ENCODE assay signal across 15 cellular contexts in the genomic region with DNA sequence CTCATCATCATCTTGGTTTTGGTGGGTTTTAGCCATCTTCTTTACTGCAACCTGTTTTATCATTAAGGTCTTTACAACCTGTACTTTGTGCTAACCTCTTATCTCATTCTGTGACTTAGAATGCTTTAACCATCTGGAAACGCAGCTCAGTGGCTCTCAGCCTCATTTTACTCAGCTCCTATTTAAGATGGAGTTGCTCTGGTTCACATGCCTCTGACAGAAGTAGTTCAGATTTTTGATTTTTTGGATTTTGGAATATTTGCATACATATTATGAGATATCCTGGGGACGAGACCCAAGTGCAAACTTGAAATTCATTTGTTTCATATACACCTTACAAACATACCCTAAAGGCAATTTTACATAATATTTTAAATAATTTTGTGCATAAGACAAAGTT.
"Had no signal": no experiment of that assay in that cellular context is flagged by ENCODE, and none has a peak within 500 bp of the region (broad histone marks: within the 10 kb centered on the region; RNA-seq: fewer than 3 reads in every experiment).

No MANE protein-coding gene starts in this region.

- H3K27me3 ChIP-seq: esophagus muscularis mucosa, transverse colon had no signal

- H3K27ac Mint-ChIP-seq: activated CD4-positive, alpha-beta T cell treated with anti-CD3 and anti-CD28 coated beads, Interleukin-2, amount 10 ng/mL, durations not matched to agents 7 days and 5 days; activated T-helper 2 cell treated with anti-CD3 and anti-CD28 coated beads, Interferon-gamma antibody, Interleukin-2, Interleukin-4, amounts not matched to agents 10 μg/mL and 5 μg/mL and 100 μg/mL, durations not matched to agents 14 hours and 24 hours and 36 hours; brain; nephron progenitor cell had no signal

- H3K4me3 ChIP-seq: coronary artery, esophagus muscularis mucosa, transverse colon had no signal

- H3K9me3 ChIP-seq: esophagus muscularis mucosa, transverse colon had no signal

- H3K27me3 Mint-ChIP-seq: activated B cell treated with CpG ODN at 0.5 μM for 24 hours; activated CD4-positive, alpha-beta T cell treated with anti-CD3 and anti-CD28 coated beads, Interleukin-2, amount 10 ng/mL, durations not matched to agents 7 days and 5 days; brain; central memory CD8-positive, alpha-beta T cell had no signal

- ATAC-seq: activated naive CD4-positive, alpha-beta T cell treated with anti-CD3 and anti-CD28 coated beads, Interleukin-2, amount 50 U/mL, for 72 hours had no signal

- FAIRE-seq: TTC549 had no signal

- H3K27ac ChIP-seq: coronary artery, transverse colon had no signal

- DNase-seq: activated B cell treated with CpG ODN at 0.5 μM for 24 hours; activated CD4-positive, alpha-beta T cell treated with anti-CD3 and anti-CD28 coated beads, Interleukin-2, amount 10 ng/mL, durations not matched to agents 7 days and 5 days; activated T-cell treated with anti-CD3 and anti-CD28 coated beads for 4 hours; nephron progenitor cell; occipital lobe; stimulated activated CD4-positive, alpha-beta T cell treated with anti-CD3 and anti-CD28 coated beads, Interleukin-2, amount 100 ng/mL, for 48 hours; stimulated activated naive CD4-positive, alpha-beta T cell; transverse colon had no signal

- H3K4me1 Mint-ChIP-seq: nephron progenitor cell had no signal

- H3K4me3 Mint-ChIP-seq: activated B cell treated with CpG ODN at 0.5 μM for 24 hours; activated CD4-positive, alpha-beta T cell treated with anti-CD3 and anti-CD28 coated beads, Interleukin-2, amount 10 ng/mL, durations not matched to agents 7 days and 5 days; brain; central memory CD8-positive, alpha-beta T cell; nephron progenitor cell had no signal

- H3K9me3 Mint-ChIP-seq: activated B cell treated with CpG ODN at 0.5 μM for 24 hours; activated naive CD4-positive, alpha-beta T cell treated with anti-CD3 and anti-CD28 coated beads, Interleukin-2, amount 50 U/mL, for 72 hours; activated T-helper 2 cell treated with anti-CD3 and anti-CD28 coated beads, Interferon-gamma antibody, Interleukin-2, Interleukin-4, amounts not matched to agents 10 μg/mL and 5 μg/mL and 100 μg/mL, durations not matched to agents 14 hours and 24 hours and 36 hours; central memory CD8-positive, alpha-beta T cell had no signal
